Comparison of ENCODE assay signal across 23 cellular contexts in the genomic region with DNA sequence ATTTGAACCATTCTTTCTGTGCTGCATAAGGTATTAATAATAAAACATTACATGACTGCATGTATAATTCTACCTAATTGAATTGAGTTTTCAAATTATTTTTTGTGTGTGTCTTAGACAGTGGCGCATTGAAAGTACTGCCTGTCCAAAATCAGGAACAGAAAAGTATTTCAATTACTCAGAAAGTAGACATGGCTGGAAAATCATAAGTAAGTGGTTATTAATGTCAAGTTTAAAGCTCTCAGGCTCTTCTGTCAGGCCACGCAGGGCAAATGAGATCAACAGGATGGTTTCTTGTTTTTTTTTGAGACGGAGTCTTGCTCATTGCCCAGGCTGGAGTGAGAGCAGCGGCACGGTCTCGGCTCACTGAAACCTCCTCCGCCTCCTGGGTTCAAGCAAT. TPM values are rescaled to one million over a fixed set of nuclear protein-coding genes. Genes with fewer than 3 reads are reported as not detected.
A peak's percentile ranks its signal among the peaks of the same experiment; 100 is the strongest.
DNase-seq lines count a peak whose midpoint lies in the region; ATAC-seq, FAIRE-seq and TF ChIP-seq lines count a peak whose summit lies in the region.
"Had no signal": no experiment of that assay in that cellular context is flagged by ENCODE, and none has a peak within 500 bp of the region (broad histone marks: within the 10 kb centered on the region; RNA-seq: fewer than 3 reads in every experiment).

No MANE protein-coding gene starts in this region.

- in situ Hi-C loops in GM12878 (cut with MboI) = no loop called here

- peak; percentile 60 for DNase-seq in CD1c-positive myeloid dendritic cell (ENCODE audit: extremely low spot score)
- DNase-seq in GM12878 (ENCODE audit: low read depth, low spot score) = no peak
- DNase-seq in spleen = no peak
- DNase-seq in psoas muscle = no peak
- DNase-seq in AG08396 (ENCODE audit: low spot score) = no peak
- no peak for DNase-seq in stimulated activated CD8-positive, alpha-beta memory T cell treated with anti-CD3 and anti-CD28 coated beads, Interleukin-4, amount 100 ng/mL, for 48 hours
- no peak for DNase-seq in vagina (ENCODE audit: extremely low spot score in 2 of 2)
- DNase-seq: 8988T; ACHN; Calu3; CD4-positive, alpha-beta memory T cell; COR-L47; DMS79; EL; GDM1; GOT3; HFFc6 had no signal

- CTCF ChIA-PET in GM12878 (lab: Yijun Ruan, JAX) = interaction anchor here (0.6 to 4.6 kb wide), 5 partner anchors 10 to 116 kb away, joined by 3 to 33 read pairs (median 4); no protein-coding TSS in a partner anchor

- intact Hi-C loops in GM12878 (cut with micrococcal nuclease; ENCODE audit: unreplicated experiment) = no loop called here
- intact Hi-C loops in spleen (cut with DNase I; ENCODE audit: low total_unique reads) = no loop called here
- intact Hi-C loops in psoas muscle (cut with DNase I) = loop anchor here in 1 of 2 donors (10.0 kb wide), 1 partner anchor 97 kb away; the partner anchor contains the start of gene CXCR4
- intact Hi-C loops in vagina (cut with DNase I) = no loop called here

- TF ChIP-seq POLR2A in GM12878 (IDR thresholded peaks at IDR 0.05; ENCODE audit: low read depth, low read length) (no peak), spleen (IDR thresholded peaks at IDR 0.05) (no peak), vagina (IDR thresholded peaks at IDR 0.05) (no peak)

- 77% methylated on average over 7 of the region's 7 CpGs for whole genome bisulfite sequencing in GM12878 (ENCODE audit: insufficient coverage, insufficient replicate concordance, low lambda C conversion rate, missing lambda C conversion rate)
- 83 to 93% (median 90%) methylated on average over 7 of the region's 7 CpGs for WGBS in spleen, 5 donors
- 96 to 98% (median 98%) methylated on average over 7 of the region's 7 CpGs for WGBS in psoas muscle, 3 donors

- RAD21 ChIA-PET in GM12878 (lab: Charles Lee; ENCODE audit: unreplicated experiment) = interaction anchor here (0.8 to 10.0 kb wide), 5 partner anchors 10 to 108 kb away, joined by 3 to 182 read pairs (median 50); no protein-coding TSS in a partner anchor

- no peaks in the 10 kb centered on the region for H3K79me2 ChIP-seq in GM12878 (ENCODE audit: control insufficient read depth, insufficient read depth, low read length)

- SMC1A ChIA-PET in GM12878 (lab: Charles Lee; ENCODE audit: uncharacterized antibody, unreplicated experiment) = interaction anchor here (1.8 to 25.6 kb wide), 8 partner anchors 9 to 359 kb away, joined by 6 to 961 read pairs (median 100); partner anchors contain the start of gene DARS1

- H2AFZ ChIP-seq in GM12878 (ENCODE audit: control insufficient read depth, low read depth, low read length) = no peak overlapping the region

- peak overlapping the region in 5 of 11 experiments; percentile 16 to 82 (median 65); a peak in 6 of 22 replicates for H3K27ac ChIP-seq in BLaER1 treated with 17β-estradiol and CSF1 and Interleukin-3, amounts not matched to agents 10 nM and 100 nM
- H3K27ac ChIP-seq in GM12878 (ENCODE audit: control insufficient read depth, insufficient read depth) (no peak overlapping the region), spleen (peak overlapping the region in 5 of 8 donors; percentile 28 to 80 (median 57)), psoas muscle (no peak overlapping the region), vagina (no peak overlapping the region)
- H3K27ac ChIP-seq: A549, C4-2B had no signal

- no peak for FAIRE-seq in GM12878 (lab: Jason Lieb, UNC)
- FAIRE-seq: A549, GM12892, H54 had no signal

- TF ChIP-seq CTCF in GM12878 (IDR thresholded peaks at IDR 0.05 in 2 of 3, conservative IDR thresholded peaks at IDR 0.05 in 1 of 3; ENCODE audit: control insufficient read depth in 2 of 3, extremely low read depth in 1 of 3, insufficient read depth in 1 of 3, low read depth in 3 of 3, low read length in 3 of 3) = no peak
- no peak for TF ChIP-seq CTCF in spleen (IDR thresholded peaks at IDR 0.05 in 8 of 11, conservative IDR thresholded peaks at IDR 0.05 in 3 of 11)
- no peak for TF ChIP-seq CTCF in psoas muscle (IDR thresholded peaks at IDR 0.05)
- no peak for TF ChIP-seq CTCF in vagina (IDR thresholded peaks at IDR 0.05)

- ATAC-seq in GM12878 (no peak), psoas muscle (no peak)
- ATAC-seq: A549 had no signal

- peak overlapping the region in 6 of 11 experiments; percentile 49 to 74 (median 71); a peak in 6 of 22 replicates for H3K4me2 ChIP-seq in BLaER1 treated with 17β-estradiol and CSF1 and Interleukin-3, amounts not matched to agents 10 nM and 100 nM
- no peak overlapping the region for H3K4me2 ChIP-seq in GM12878 (ENCODE audit: control insufficient read depth, insufficient read depth)
- H3K4me2 ChIP-seq: A549 had no signal

- no peak for TF ChIP-seq RAD21 in GM12878 (IDR thresholded peaks at IDR 0.05; ENCODE audit: insufficient read depth, low read depth, low read length)

- no TSS peak for BruUV-seq in GM12878 (replicated peaks; lab: Mats Ljungman, UMichigan)

- no peaks in the 10 kb centered on the region for H3K27me3 ChIP-seq in BLaER1 treated with 17β-estradiol and CSF1 and Interleukin-3, amounts not matched to agents 10 nM and 100 nM
- H3K27me3 ChIP-seq in GM12878 (replicated peaks in 1 of 2; ENCODE audit: control insufficient read depth in 2 of 2, insufficient read depth in 2 of 2, low read length in 1 of 2) = no peaks in the 10 kb centered on the region
- no peaks in the 10 kb centered on the region for H3K27me3 ChIP-seq in spleen (replicated peaks in 1 of 7)
- no peaks in the 10 kb centered on the region for H3K27me3 ChIP-seq in psoas muscle (ENCODE audit: insufficient read depth in 3 of 3, low read length in 2 of 3)
- H3K27me3 ChIP-seq in vagina = no peaks in the 10 kb centered on the region

- no peaks in the 10 kb centered on the region for H4K20me1 ChIP-seq in BLaER1 treated with 17β-estradiol and CSF1 and Interleukin-3, amounts not matched to agents 10 nM and 100 nM
- H4K20me1 ChIP-seq in GM12878 (ENCODE audit: control insufficient read depth, insufficient read depth) = no peaks in the 10 kb centered on the region

- H3K4me1 ChIP-seq in BLaER1 treated with 17β-estradiol and CSF1 and Interleukin-3, amounts not matched to agents 10 nM and 100 nM = peaks cover 52 to 94% (median 60%) of the 10 kb centered on the region in 10 experiments
- peaks cover 8% of the 10 kb centered on the region for H3K4me1 ChIP-seq in GM12878 (ENCODE audit: control insufficient read depth, insufficient read depth, low read length)
- peaks cover 9 to 99% (median 41%) of the 10 kb centered on the region in 6 donors for H3K4me1 ChIP-seq in spleen
- peaks cover 13% of the 10 kb centered on the region for H3K4me1 ChIP-seq in psoas muscle
- no peaks in the 10 kb centered on the region for H3K4me1 ChIP-seq in vagina
- H3K4me1 ChIP-seq: A549, HAP-1 had no signal

- no peaks in the 10 kb centered on the region for H3K36me3 ChIP-seq in BLaER1 treated with 17β-estradiol and CSF1 and Interleukin-3, amounts not matched to agents 10 nM and 100 nM
- no peaks in the 10 kb centered on the region for H3K36me3 ChIP-seq in GM12878 (ENCODE audit: control insufficient read depth in 2 of 2, insufficient read depth in 2 of 2, low read length in 1 of 2)
- no peaks in the 10 kb centered on the region for H3K36me3 ChIP-seq in spleen
- H3K36me3 ChIP-seq in psoas muscle (ENCODE audit: insufficient read depth in 1 of 2, low read depth in 1 of 2) = no peaks in the 10 kb centered on the region
- no peaks in the 10 kb centered on the region for H3K36me3 ChIP-seq in vagina
- H3K36me3 ChIP-seq: HAP-1 had no signal

- no peak overlapping the region for H3K9ac ChIP-seq in BLaER1 treated with 17β-estradiol and CSF1 and Interleukin-3, amounts not matched to agents 10 nM and 100 nM
- H3K9ac ChIP-seq in GM12878 (ENCODE audit: control insufficient read depth, insufficient read depth, low read length) = no peak overlapping the region

- H3K9me3 ChIP-seq in BLaER1 treated with 17β-estradiol and CSF1 and Interleukin-3, amounts not matched to agents 10 nM and 100 nM (replicated peaks in 1 of 11) = peaks cover 0 to 26% (median 8%) of the 10 kb centered on the region in 11 experiments; a peak in 12 of 22 replicates
- H3K9me3 ChIP-seq in GM12878 (replicated peaks; ENCODE audit: control insufficient read depth, insufficient read depth, low read length) (no peaks in the 10 kb centered on the region), spleen (no peaks in the 10 kb centered on the region), psoas muscle (no peaks in the 10 kb centered on the region), vagina (no peaks in the 10 kb centered on the region)
- H3K9me3 ChIP-seq: A549, HAP-1 had no signal

- no peak overlapping the region for H3K4me3 ChIP-seq in BLaER1 treated with 17β-estradiol and CSF1 and Interleukin-3, amounts not matched to agents 10 nM and 100 nM
- H3K4me3 ChIP-seq in GM12878 (no peak overlapping the region), spleen (peak overlapping the region in 1 of 8 donors; percentile 44), psoas muscle (no peak overlapping the region), vagina (no peak overlapping the region)
- H3K4me3 ChIP-seq: A549, HAP-1 had no signal

- no peak for TF ChIP-seq EP300 in GM12878 (IDR thresholded peaks at IDR 0.05; ENCODE audit: borderline replicate concordance in 1 of 2, control insufficient read depth in 1 of 2, low read depth in 2 of 2, low read length in 2 of 2)

- POLR2A ChIA-PET in GM12878 (lab: Charles Lee) = interaction anchor here (1.9 to 6.1 kb wide), 7 partner anchors 9 to 42 kb away, joined by 5 to 47 read pairs (median 20); no protein-coding TSS in a partner anchor

TF ChIP-seq in GM12878, 131 proteins besides CTCF, POLR2A, EP300 and RAD21:
- TF ChIP-seq TAF1 (IDR thresholded peaks at IDR 0.05; ENCODE audit: borderline replicate concordance, low read depth, low read length) (no peak), JUNB (IDR thresholded peaks at IDR 0.05) (0 out of 2 replicates have a peak, but pooled peaks have one; percentile 14)

RNA-seq across cellular contexts. Expression of gene DARS1, which starts 32.4 kb away (rescaled TPM):
- 304 and 337 TPM in 2 replicates for total RNA-seq in GM12878 (2013; cell fraction: nucleolus; rRNA removed)
- total RNA-seq in GM12878 (2014; rRNA removed) (91.0 and 119 TPM in 2 replicates), GM12878 (2014; rRNA removed; fragmentation: Illumina TruSeq; extraction: Trizol) (136 and 141 TPM in 2 replicates), GM12878 (2021) (102 and 105 TPM in 2 replicates), spleen (10 to 100 TPM; 56.2 to 72.8 (median 64.3) TPM), psoas muscle (10 to 100 TPM; 61.8 to 89.7 (median 73.4) TPM), vagina (63.1 TPM)
- 95.7 TPM for polyA plus RNA-seq in GM12878 (2011; ENCODE audit: low read depth)
- polyA plus RNA-seq in GM12878 (2011; rRNA removed) (387 and 495 TPM in 2 replicates), GM12878 (2014; fragmentation: Illumina TruSeq; extraction: Trizol) (155 and 196 TPM in 2 replicates), GM12878 (2014; fragmentation: Nextera tagmentation; extraction: Ambion mirVana) (100 to 1,000 TPM; 102 to 134 TPM), GM12878 (2014; rRNA removed) (79.7 and 93.1 TPM in 2 replicates), GM12878 (2016; fragmentation: Nextera tagmentation; extraction: Ambion mirVana) (100 to 1,000 TPM; 171 to 187 TPM), spleen (10 to 100 TPM; 65.1 to 88.6 (median 72.1) TPM), psoas muscle (10 to 100 TPM; 54.2 to 81.2 (median 73.5) TPM)
- polyA plus RNA-seq in GM12878 (2011; cell fraction: cytosol; rRNA removed) = 119 and 126 TPM in 2 replicates
- polyA plus RNA-seq in GM12878 (2011; cell fraction: nucleus; rRNA removed) = 126 and 130 TPM in 2 replicates
- 95.1 and 139 TPM in 2 replicates for polyA plus RNA-seq in GM12878 (2012)
- polyA minus RNA-seq in GM12878 (2011; rRNA and poly(A)+ RNA removed) = 158 and 297 TPM in 2 replicates
- polyA minus RNA-seq in GM12878 (2011; cell fraction: cytosol; rRNA and poly(A)+ RNA removed) = 46.1 and 75.2 TPM in 2 replicates
- polyA minus RNA-seq in GM12878 (2011; cell fraction: nucleus; rRNA and poly(A)+ RNA removed) = 43.8 and 61.5 TPM in 2 replicates

Comparison
In these comparisons a context has a peak if more than half of its experiments do, and no peak if none do; other contexts are left out.
1. H3K27ac ChIP-seq: peak in spleen (5 of 8); none in GM12878 (single experiment), psoas muscle (single experiment) and vagina (single experiment).